32 cellular contexts compared by ENCODE assay signal in the genomic region with DNA sequence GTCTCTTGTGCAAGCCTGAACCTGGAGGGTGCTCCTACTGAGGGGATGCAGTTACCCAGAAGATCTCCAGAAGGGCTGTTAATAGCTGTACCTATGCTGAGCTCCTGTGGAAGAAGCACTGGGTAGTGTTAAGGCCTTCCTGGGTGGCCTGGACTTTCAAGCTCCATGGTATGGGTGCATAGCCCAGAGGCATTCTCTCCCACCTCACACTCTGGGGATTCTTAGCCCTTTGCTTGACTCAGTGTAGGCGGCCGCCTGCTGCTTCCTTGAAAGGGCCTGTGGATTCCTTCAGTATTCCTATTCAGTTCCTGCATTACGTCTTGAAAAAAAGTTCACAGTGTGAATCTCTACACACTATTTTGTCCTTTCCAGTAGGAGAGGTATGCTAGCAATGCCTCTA.
"Had no signal": no experiment of that assay in that cellular context is flagged by ENCODE, and none has a peak within 500 bp of the region (broad histone marks: within the 10 kb centered on the region; RNA-seq: fewer than 3 reads in every experiment).

No MANE protein-coding gene starts in this region.

- DNase-seq: activated CD4-positive, alpha-beta memory T cell treated with anti-CD3 and anti-CD28 coated beads, Interleukin-2, amount 10 ng/mL, durations not matched to agents 7 days and 5 days; activated CD4-positive, alpha-beta T cell treated with anti-CD3 and anti-CD28 coated beads, Interleukin-2, amount 10 ng/mL, durations not matched to agents 24 days and 14 days; activated CD4-positive, CD25-positive, alpha-beta regulatory T cell treated with anti-CD3 and anti-CD28 coated beads, Interleukin-2, amount 50 U/mL, for 72 hours; activated gamma-delta T cell treated with Interleukin-2 at 50 U/mL for 16 hours; activated naive CD4-positive, alpha-beta T cell treated with anti-CD3 and anti-CD28 coated beads, Interleukin-2, amount 50 U/mL, for 16 hours; activated T-cell treated with anti-CD3 and anti-CD28 coated beads, Interleukin-2, amount 50 U/mL, for 4 hours; amniotic stem cell; caudate nucleus; cortex of kidney; foreskin fibroblast; head of caudate nucleus; hypothalamus; left cardiac atrium; left ventricle myocardium superior; retina; stimulated activated CD4-positive, alpha-beta T cell treated with anti-CD3 and anti-CD28 coated beads, Interleukin-12 subunit alpha, Interleukin-12 subunit beta, amount 100 ng/mL, for 4 hours; stimulated activated CD4-positive, alpha-beta T cell treated with anti-CD3 and anti-CD28 coated beads, Interleukin-4, amount 100 ng/mL, for 1 hour; stimulated activated naive CD8-positive, alpha-beta T cell treated with anti-CD3 and anti-CD28 coated beads, Interleukin-15, Interleukin-2, amounts not matched to agents 100 U/mL and 50 U/mL, for 24 hours; T-helper 17 cell; T1000; testis; WERI-Rb-1 had no signal

- H3K36me3 Mint-ChIP-seq: type B pancreatic cell had no signal

- H3K4me1 Mint-ChIP-seq: activated CD4-positive, alpha-beta memory T cell treated with anti-CD3 and anti-CD28 coated beads, Interleukin-2, amount 10 ng/mL, durations not matched to agents 7 days and 5 days; activated CD4-positive, alpha-beta T cell treated with anti-CD3 and anti-CD28 coated beads, Interleukin-2, amount 10 ng/mL, durations not matched to agents 24 days and 14 days; activated T-helper 17 cell treated with anti-CD3 and anti-CD28 coated beads, Interleukin-2, amount 50 U/mL, for 72 hours; nephron; T-helper 17 cell had no signal

- H3K4me3 Mint-ChIP-seq: activated CD4-positive, alpha-beta memory T cell treated with anti-CD3 and anti-CD28 coated beads, Interleukin-2, amount 10 ng/mL, durations not matched to agents 7 days and 5 days; activated CD4-positive, alpha-beta T cell treated with anti-CD3 and anti-CD28 coated beads, Interleukin-2, amount 10 ng/mL, durations not matched to agents 24 days and 14 days; activated T-cell treated with anti-CD3 and anti-CD28 coated beads, Interleukin-2, amount 50 U/mL, for 4 hours; activated T-helper 17 cell treated with anti-CD3 and anti-CD28 coated beads, Interleukin-2, amount 50 U/mL, for 72 hours; nephron; T-helper 17 cell; type B pancreatic cell had no signal

- H3K27me3 Mint-ChIP-seq: activated CD4-positive, alpha-beta memory T cell treated with anti-CD3 and anti-CD28 coated beads, Interleukin-2, amount 10 ng/mL, durations not matched to agents 7 days and 5 days; activated CD4-positive, alpha-beta T cell treated with anti-CD3 and anti-CD28 coated beads, Interleukin-2, amount 10 ng/mL, durations not matched to agents 24 days and 14 days; activated T-helper 17 cell treated with anti-CD3 and anti-CD28 coated beads, Interleukin-2, amount 50 U/mL, for 72 hours; T-helper 17 cell; type B pancreatic cell had no signal

- H3K4me3 ChIP-seq: pancreas, prostate gland, skin epidermis, testis, vagina had no signal

- H3K4me1 ChIP-seq: pancreas, prostate gland, testis, vagina had no signal

- ATAC-seq: activated T-cell treated with anti-CD3 and anti-CD28 coated beads, Interleukin-2, amount 50 U/mL, for 4 hours; activated T-helper 17 cell treated with anti-CD3 and anti-CD28 coated beads, Interleukin-2, amount 50 U/mL, for 72 hours; esophagus mucosa; left cardiac atrium; left ventricle myocardium superior; sciatic nerve; stimulated activated naive CD8-positive, alpha-beta T cell treated with anti-CD3 and anti-CD28 coated beads, Interleukin-15, Interleukin-2, amounts not matched to agents 100 U/mL and 50 U/mL, for 24 hours; T-helper 17 cell had no signal

- H3K9me3 ChIP-seq: pancreas, prostate gland, testis, vagina had no signal

- H3K27ac ChIP-seq: pancreas, prostate gland, skin epidermis, testis, vagina, WERI-Rb-1 had no signal

- FAIRE-seq: keratinocyte had no signal

- H3K9me3 Mint-ChIP-seq: activated CD4-positive, alpha-beta memory T cell treated with anti-CD3 and anti-CD28 coated beads, Interleukin-2, amount 10 ng/mL, durations not matched to agents 7 days and 5 days; activated CD4-positive, alpha-beta T cell treated with anti-CD3 and anti-CD28 coated beads, Interleukin-2, amount 10 ng/mL, durations not matched to agents 24 days and 14 days; activated T-cell treated with anti-CD3 and anti-CD28 coated beads, Interleukin-2, amount 50 U/mL, for 4 hours; activated T-helper 17 cell treated with anti-CD3 and anti-CD28 coated beads, Interleukin-2, amount 50 U/mL, for 72 hours; nephron; type B pancreatic cell had no signal

- H3K27ac Mint-ChIP-seq: activated CD4-positive, alpha-beta memory T cell treated with anti-CD3 and anti-CD28 coated beads, Interleukin-2, amount 10 ng/mL, durations not matched to agents 7 days and 5 days; activated CD4-positive, alpha-beta T cell treated with anti-CD3 and anti-CD28 coated beads, Interleukin-2, amount 10 ng/mL, durations not matched to agents 24 days and 14 days; activated T-helper 17 cell treated with anti-CD3 and anti-CD28 coated beads, Interleukin-2, amount 50 U/mL, for 72 hours; nephron; T-helper 17 cell; type B pancreatic cell had no signal

- H3K27me3 ChIP-seq: pancreas, testis, vagina had no signal

- H3K36me3 ChIP-seq: pancreas, prostate gland, vagina, WERI-Rb-1 had no signal
